In genomic region chrX:15464704-15465103, GRCh38 we compare ENCODE assay signal across 20 cellular contexts. TPM values are rescaled to one million over a fixed set of nuclear protein-coding genes. Genes with fewer than 3 reads are reported as not detected.
"Had no signal": no experiment of that assay in that cellular context is flagged by ENCODE, and none has a peak within 500 bp of the region (broad histone marks: within the 10 kb centered on the region; RNA-seq: fewer than 3 reads in every experiment).

No MANE protein-coding gene starts in this region.

- H3K4me3 Mint-ChIP-seq: activated naive CD8-positive, alpha-beta T cell treated with anti-CD3 and anti-CD28 coated beads, Interleukin-2, amount 10 ng/mL, durations not matched to agents 7 days and 5 days; activated T-helper 1 cell treated with anti-CD3 and anti-CD28 coated beads, Interleukin-12 subunit alpha, Interleukin-12 subunit beta, Interleukin-2, Interleukin-4 antibody, amounts not matched to agents 30 ng/mL and 10 ng/mL and 1 ng/mL, durations not matched to agents 14 hours and 24 hours and 36 hours; dendritic cell treated with granulocyte-macrophage colony-stimulating factor and Interleukin-4, amounts not matched to agents 40 ng/mL and 50 ng/mL, for 4 days had no signal

- H3K9me3 ChIP-seq: gastroesophageal sphincter, right atrium auricular region, thyroid gland, uterus had no signal

- H3K4me1 Mint-ChIP-seq: activated naive CD8-positive, alpha-beta T cell treated with anti-CD3 and anti-CD28 coated beads, Interleukin-2, amount 10 ng/mL, durations not matched to agents 7 days and 5 days had no signal

- H3K27me3 Mint-ChIP-seq: dendritic cell treated with granulocyte-macrophage colony-stimulating factor and Interleukin-4, amounts not matched to agents 40 ng/mL and 50 ng/mL, for 4 days; progenitor cell of endocrine pancreas had no signal

- H3K36me3 Mint-ChIP-seq: activated naive CD8-positive, alpha-beta T cell treated with anti-CD3 and anti-CD28 coated beads, Interleukin-2, amount 10 ng/mL, durations not matched to agents 7 days and 5 days had no signal

- H3K36me3 ChIP-seq: right atrium auricular region, thyroid gland, uterus had no signal

- H3K27ac Mint-ChIP-seq: activated naive CD8-positive, alpha-beta T cell treated with anti-CD3 and anti-CD28 coated beads, Interleukin-2, amount 10 ng/mL, durations not matched to agents 7 days and 5 days; activated T-helper 1 cell treated with anti-CD3 and anti-CD28 coated beads, Interleukin-12 subunit alpha, Interleukin-12 subunit beta, Interleukin-2, Interleukin-4 antibody, amounts not matched to agents 30 ng/mL and 10 ng/mL and 1 ng/mL, durations not matched to agents 14 hours and 24 hours and 36 hours; dendritic cell treated with granulocyte-macrophage colony-stimulating factor and Interleukin-4, amounts not matched to agents 40 ng/mL and 50 ng/mL, for 4 days; progenitor cell of endocrine pancreas; stimulated activated naive B cell treated with anti-CD40 and anti-IgM and Interleukin-4, amounts not matched to agents 10 μg/mL and 1 μg/mL and 100 μg/mL, for 72 hours had no signal

- FAIRE-seq: islet of Langerhans had no signal

- H3K27me3 ChIP-seq: gastroesophageal sphincter, right atrium auricular region, thyroid gland had no signal

- H3K9me3 Mint-ChIP-seq: activated naive CD8-positive, alpha-beta T cell treated with anti-CD3 and anti-CD28 coated beads, Interleukin-2, amount 10 ng/mL, durations not matched to agents 7 days and 5 days; activated T-helper 1 cell treated with anti-CD3 and anti-CD28 coated beads, Interleukin-12 subunit alpha, Interleukin-12 subunit beta, Interleukin-2, Interleukin-4 antibody, amounts not matched to agents 30 ng/mL and 10 ng/mL and 1 ng/mL, durations not matched to agents 14 hours and 24 hours and 36 hours; dendritic cell treated with granulocyte-macrophage colony-stimulating factor and Interleukin-4, amounts not matched to agents 40 ng/mL and 50 ng/mL, for 4 days; stimulated activated naive B cell treated with anti-CD40 and anti-IgM and Interleukin-4, amounts not matched to agents 10 μg/mL and 1 μg/mL and 100 μg/mL, for 72 hours had no signal

- H3K27ac ChIP-seq: thyroid gland had no signal

- DNase-seq: activated CD4-positive, CD25-positive, alpha-beta regulatory T cell treated with anti-CD3 and anti-CD28 coated beads, Interleukin-2, amount 50 U/mL, for 72 hours; activated naive CD4-positive, alpha-beta T cell; activated naive CD8-positive, alpha-beta T cell treated with anti-CD3 and anti-CD28 coated beads, Interleukin-2, amount 10 ng/mL, durations not matched to agents 7 days and 5 days; anterior cingulate cortex; effector memory CD4-positive, alpha-beta T cell; left colon; midbrain; stimulated activated CD4-positive, alpha-beta T cell treated with anti-CD3 and anti-CD28 coated beads, Interleukin-2, amount 100 ng/mL, for 48 hours; thyroid gland had no signal

- H3K4me1 ChIP-seq: right atrium auricular region, uterus had no signal

- H3K4me3 ChIP-seq: gastroesophageal sphincter, lung, right atrium auricular region, thyroid gland, uterus had no signal

RNA-seq across cellular contexts. Expression of gene BMX, which starts 35.9 kb away (rescaled TPM):
- total RNA-seq: activated CD8-positive, alpha-beta memory T cell treated with anti-CD3 and anti-CD28 coated beads for 36 hours; activated naive CD8-positive, alpha-beta T cell treated with anti-CD3 and anti-CD28 coated beads, Interleukin-2, amount 10 ng/mL, durations not matched to agents 7 days and 5 days; activated T-helper 1 cell treated with anti-CD3 and anti-CD28 coated beads, Interleukin-12 subunit alpha, Interleukin-12 subunit beta, Interleukin-2, Interleukin-4 antibody, amounts not matched to agents 30 ng/mL and 10 ng/mL and 1 ng/mL, durations not matched to agents 14 hours and 24 hours and 36 hours; myocyte; progenitor cell of endocrine pancreas had no signal
